Comparison of ENCODE assay signal across 8 cellular contexts in genomic region chr4:38782452-38783108, GRCh38. TPM values are rescaled to one million over a fixed set of nuclear protein-coding genes. Genes with fewer than 3 reads are reported as not detected.
A peak's percentile ranks its signal among the peaks of the same experiment; 100 is the strongest.
DNase-seq lines count a peak whose midpoint lies in the region; ATAC-seq and TF ChIP-seq lines count a peak whose summit lies in the region.

TSS of gene TLR10 (minus strand) at chr4:38782990. CDS start at chr4:38775590, 7,400 bp downstream.

- H3K4me3 ChIP-seq in left lung (no peak within 1 kb of the TSS), transverse colon (no peak within 1 kb of the TSS)

- TF ChIP-seq CTCF in left lung (IDR thresholded peaks at IDR 0.05) (peak; percentile 66 to 67), transverse colon (IDR thresholded peaks at IDR 0.05) (peak; percentile 66 to 75 (median 69))

- peak; percentile 30 for DNase-seq in activated CD8-positive, alpha-beta memory T cell treated with anti-CD3 and anti-CD28 coated beads, Interleukin-2, amount 50 U/mL, for 4 hours
- DNase-seq in activated CD8-positive, alpha-beta memory T cell treated with anti-CD3 and anti-CD28 coated beads, Interleukin-2, amount 50 U/mL, for 48 hours = no peak
- DNase-seq in KBM-7 = peak; percentile 73
- peak; percentile 61 for DNase-seq in RKO (ENCODE audit: low spot score)
- DNase-seq in central memory CD8-positive, alpha-beta T cell (ENCODE audit: low spot score in 2 of 2) = no peak
- no peak for DNase-seq in left lung
- DNase-seq in transverse colon = peak; percentile 46

- H3K9me3 ChIP-seq in left lung (no peaks in the 10 kb centered on the region), transverse colon (no peaks in the 10 kb centered on the region)

- intact Hi-C loops in left lung (cut with DNase I) = no loop called here
- intact Hi-C loops in transverse colon (cut with DNase I; ENCODE audit: low total_unique reads) = loop anchor here (2.0 kb wide), 1 partner anchor 22 kb away; no protein-coding TSS in a partner anchor

- H3K4me1 ChIP-seq in left lung (peaks cover 0 to 33% of the 10 kb centered on the region in 2 donors), transverse colon (peaks cover 0 to 3% (median 0%) of the 10 kb centered on the region in 4 donors)

- no peaks in the 10 kb centered on the region for H3K9me3 Mint-ChIP-seq in central memory CD8-positive, alpha-beta T cell

- no peak for TF ChIP-seq EP300 in transverse colon (IDR thresholded peaks at IDR 0.05; ENCODE audit: low read depth)

- ATAC-seq in GM21723 (IDR thresholded peaks at IDR 0.05; ENCODE audit: unreplicated experiment) (peak; percentile 69), left lung (peak; percentile 89)
- ATAC-seq in central memory CD8-positive, alpha-beta T cell (replicated peaks; ENCODE audit: extremely low read depth, poor library complexity, severe bottlenecking) = peak; percentile 54

- H3K27ac Mint-ChIP-seq in central memory CD8-positive, alpha-beta T cell (ENCODE audit: low read depth) = no peak within 1 kb of the TSS

- peaks cover under 1% of the 10 kb centered on the region for H3K27me3 Mint-ChIP-seq in central memory CD8-positive, alpha-beta T cell

- H3K4me1 Mint-ChIP-seq in central memory CD8-positive, alpha-beta T cell = peaks cover 4% of the 10 kb centered on the region

- peak within 1 kb of the TSS; percentile 22 for H3K4me3 Mint-ChIP-seq in central memory CD8-positive, alpha-beta T cell

- H3K27me3 ChIP-seq in left lung (no peaks in the 10 kb centered on the region), transverse colon (no peaks in the 10 kb centered on the region)

- H3K36me3 ChIP-seq in left lung = no peaks in the 10 kb centered on the region
- H3K36me3 ChIP-seq in transverse colon = no peaks in the 10 kb centered on the region

- in situ Hi-C loops in KBM-7 (cut with MboI; ENCODE audit: low pct_unique_long_range_greater_than_20kb, low sequenced_read_pairs) (no loop called here), transverse colon (cut with MboI; ENCODE audit: low pct_ligation_motif_present in 1 of 4, low pct_unique_long_range_greater_than_20kb in 1 of 4, low sequenced_read_pairs in 3 of 4) (loop anchor here in 1 of 4 donors (25.0 kb wide), 1 partner anchor 355 kb away; no protein-coding TSS in a partner anchor)

- 34 to 38% methylated on average over 11 to 12 of the region's 12 CpGs for WGBS in transverse colon (ENCODE audit: low coverage in 1 of 2), 2 donors

- TF ChIP-seq POLR2A in transverse colon (IDR thresholded peaks at IDR 0.05) = no peak

- H3K27ac ChIP-seq in left lung = no peak within 1 kb of the TSS
- no peak within 1 kb of the TSS for H3K27ac ChIP-seq in transverse colon

- H3K36me3 Mint-ChIP-seq in central memory CD8-positive, alpha-beta T cell (ENCODE audit: insufficient read depth) = no peaks in the 10 kb centered on the region

RNA-seq across cellular contexts. Expression of gene TLR10, which starts in this region (rescaled TPM):
- total RNA-seq in left lung = 1 to 10 TPM in 1 of 2 donors, under 1 TPM in 1; 0.15 to 3.0 TPM
- total RNA-seq in transverse colon = 1 to 10 TPM in 1 of 4 donors, not detected in 3; 4.6 TPM

Comparison
In these comparisons a context has a peak if more than half of its experiments do, and no peak if none do; other contexts are left out.
1. DNase-seq: peak in activated CD8-positive, alpha-beta memory T cell treated with anti-CD3 and anti-CD28 coated beads, Interleukin-2, amount 50 U/mL, for 4 hours (single experiment), KBM-7 (single experiment), RKO (single experiment) and transverse colon (single experiment); none in activated CD8-positive, alpha-beta memory T cell treated with anti-CD3 and anti-CD28 coated beads, Interleukin-2, amount 50 U/mL, for 48 hours (single experiment), central memory CD8-positive, alpha-beta T cell (0 of 2) and left lung (0 of 2).
2. Peak in every context shown above with its lines, with median percentiles within 50 percentile points of each other: ATAC-seq.